ENCODE assay signal across 8 cellular contexts in the genomic region with DNA sequence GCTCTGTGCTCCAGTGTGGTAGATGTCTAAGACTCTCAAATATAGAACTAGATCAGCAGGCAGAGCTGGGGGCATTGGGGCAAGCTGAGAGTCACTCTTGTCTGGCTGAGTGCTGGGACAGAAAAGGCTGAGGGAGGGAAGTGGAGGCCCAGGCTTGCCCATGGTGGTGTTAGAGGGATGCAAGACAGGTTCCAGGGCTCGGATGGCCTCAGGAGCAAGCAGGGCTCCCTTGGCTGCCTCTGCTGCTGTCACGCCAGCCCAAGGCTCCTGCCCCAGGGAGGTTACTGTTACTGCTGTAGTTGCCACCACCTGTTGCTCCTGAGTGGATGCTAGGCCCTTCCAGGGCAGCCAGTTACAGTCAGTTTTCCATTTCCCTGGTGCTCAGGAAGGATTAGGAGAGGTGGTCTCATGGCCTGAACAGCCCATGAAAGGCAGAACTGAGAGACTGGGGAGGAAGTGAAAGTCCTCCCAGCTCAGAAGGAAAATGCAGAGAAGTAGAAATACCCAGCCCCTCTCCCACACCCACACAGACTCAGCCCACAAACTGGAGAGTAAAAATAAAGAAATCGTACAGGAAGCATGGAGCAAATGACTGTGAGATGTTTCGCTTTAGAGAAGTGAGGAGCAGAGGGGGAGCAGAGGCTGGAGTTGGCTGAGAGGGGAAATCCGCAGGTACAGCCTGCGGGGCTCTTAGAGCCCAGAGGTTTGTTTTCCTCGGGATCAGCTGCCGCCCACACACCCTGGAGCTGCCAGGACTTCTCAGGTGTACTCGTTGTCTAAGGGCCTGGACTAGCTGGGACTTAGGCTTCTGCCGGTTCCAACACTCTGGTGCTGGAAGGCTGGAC. TPM values are rescaled to one million over a fixed set of nuclear protein-coding genes. Genes with fewer than 3 reads are reported as not detected.
DNase-seq lines count a peak whose midpoint lies in the region; ATAC-seq and TF ChIP-seq lines count a peak whose summit lies in the region.

No MANE protein-coding gene starts in this region.

- H3K4me3 Mint-ChIP-seq in dendritic cell treated with granulocyte-macrophage colony-stimulating factor and Interleukin-4, amounts not matched to agents 40 ng/mL and 50 ng/mL, for 4 days = peak overlapping the region; percentile 97

- H3K4me1 Mint-ChIP-seq in dendritic cell treated with granulocyte-macrophage colony-stimulating factor and Interleukin-4, amounts not matched to agents 40 ng/mL and 50 ng/mL, for 4 days (ENCODE audit: low read depth) = peaks cover 86% of the 10 kb centered on the region

- no peak for TF ChIP-seq CTCF in RWPE2 (IDR thresholded peaks at IDR 0.05; ENCODE audit: poor library complexity, severe bottlenecking)
- TF ChIP-seq CTCF in ovary (IDR thresholded peaks at IDR 0.05) = no peak

- peak; percentile 5 to 6 for ATAC-seq in activated CD4-positive, CD25-positive, alpha-beta regulatory T cell treated with anti-CD3 and anti-CD28 coated beads, Interleukin-2, amount 50 U/mL, for 24 hours
- ATAC-seq in RWPE2 (ENCODE audit: low read depth) (peak; percentile 51), HG02973 (IDR thresholded peaks at IDR 0.05; ENCODE audit: unreplicated experiment) (no peak)

- TF ChIP-seq EP300 in ovary (IDR thresholded peaks at IDR 0.05) = no peak

- H3K27ac ChIP-seq in RWPE2 (ENCODE audit: poor library complexity, severe bottlenecking) = peak overlapping the region; percentile 79
- H3K27ac ChIP-seq in ovary = peak overlapping the region; percentile 6 to 89

- H3K27me3 ChIP-seq in RWPE2 (ENCODE audit: insufficient read depth, poor library complexity, severe bottlenecking) (no peaks in the 10 kb centered on the region), ovary (no peaks in the 10 kb centered on the region)

- intact Hi-C loops in dendritic cell treated with granulocyte-macrophage colony-stimulating factor and Interleukin-4, amounts not matched to agents 40 ng/mL and 50 ng/mL, for 4 days (cut with micrococcal nuclease) = loop anchor here (2.0 to 5.0 kb wide), 4 partner anchors 26 to 140 kb away; no protein-coding TSS in a partner anchor
- intact Hi-C loops in ovary (cut with DNase I) = loop anchor here (5.0 to 10.0 kb wide), 4 partner anchors 52 to 148 kb away; a partner anchor contains a TSS

- no peaks in the 10 kb centered on the region for H3K27me3 Mint-ChIP-seq in dendritic cell treated with granulocyte-macrophage colony-stimulating factor and Interleukin-4, amounts not matched to agents 40 ng/mL and 50 ng/mL, for 4 days

- no peak for TF ChIP-seq POLR2A in ovary (IDR thresholded peaks at IDR 0.05)

- H3K9me3 ChIP-seq in RWPE2 (ENCODE audit: severe bottlenecking) (no peaks in the 10 kb centered on the region), ovary (no peaks in the 10 kb centered on the region)

- H3K27ac Mint-ChIP-seq in dendritic cell treated with granulocyte-macrophage colony-stimulating factor and Interleukin-4, amounts not matched to agents 40 ng/mL and 50 ng/mL, for 4 days = peak overlapping the region; percentile 97

- H3K36me3 Mint-ChIP-seq in dendritic cell treated with granulocyte-macrophage colony-stimulating factor and Interleukin-4, amounts not matched to agents 40 ng/mL and 50 ng/mL, for 4 days (ENCODE audit: low read depth) = peaks cover 53% of the 10 kb centered on the region

- peaks cover 6% of the 10 kb centered on the region; the same call in 1 of the 2 replicates for H3K36me3 ChIP-seq in RWPE2 (ENCODE audit: low read depth)
- H3K36me3 ChIP-seq in ovary = no peaks in the 10 kb centered on the region

- 59 to 72% (median 63%) methylated on average over 10 of the region's 10 CpGs for WGBS in ovary, 3 donors

- DNase-seq in activated CD4-positive, CD25-positive, alpha-beta regulatory T cell treated with anti-CD3 and anti-CD28 coated beads, Interleukin-2, amount 50 U/mL, for 72 hours = no peak
- DNase-seq in RWPE2 (ENCODE audit: low spot score) (no peak), ovary (peak in 1 of 5 donors; percentile 42), 8988T (no peak), SK-N-DZ (ENCODE audit: low spot score) (no peak)

- no peaks in the 10 kb centered on the region for H3K9me3 Mint-ChIP-seq in dendritic cell treated with granulocyte-macrophage colony-stimulating factor and Interleukin-4, amounts not matched to agents 40 ng/mL and 50 ng/mL, for 4 days

- H3K4me3 ChIP-seq in RWPE2 (ENCODE audit: severe bottlenecking) (peak overlapping the region; percentile 7), ovary (peak overlapping the region; percentile 9)

- H3K4me1 ChIP-seq in RWPE2 (ENCODE audit: insufficient read depth, poor library complexity, severe bottlenecking) = peaks cover 30% of the 10 kb centered on the region
- peaks cover 17% of the 10 kb centered on the region for H3K4me1 ChIP-seq in ovary (ENCODE audit: insufficient read depth)

RNA-seq across cellular contexts. Expression of a gene that starts 2.1 kb away (rescaled TPM):
- 10 to 100 TPM in 6 of 7 donors, 1 to 10 TPM in 1; 7.5 to 37.0 (median 12.9) TPM for total RNA-seq in ovary
- 1 to 10 TPM; 6.5 to 9.1 TPM for polyA plus RNA-seq in ovary
- polyA plus RNA-seq in SK-N-DZ (2014; cell fraction: cytosol; rRNA removed) = not detected in 2 replicates
- polyA plus RNA-seq in SK-N-DZ (2014; cell fraction: nucleus; rRNA removed) = not detected in 2 replicates
